In the genomic region with DNA sequence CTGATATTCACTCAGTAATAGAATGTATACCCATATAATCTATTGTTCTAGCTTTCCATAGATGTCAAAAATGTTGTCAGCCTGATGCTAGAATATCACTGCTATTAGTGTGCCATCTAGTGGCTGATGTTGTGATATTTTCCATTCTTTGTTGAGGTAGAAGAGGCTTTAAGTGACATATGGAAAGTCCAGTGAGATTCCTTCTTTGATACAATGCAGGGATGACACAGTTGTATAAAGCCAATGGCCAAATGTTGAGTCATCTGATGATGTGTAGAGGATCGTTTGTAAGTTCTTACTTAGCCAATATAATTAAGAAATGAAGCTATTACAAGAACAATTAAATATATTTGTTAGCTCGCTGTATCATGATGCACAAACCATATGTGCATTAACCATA, we compare ENCODE assay signal across 8 cellular contexts. TPM values are rescaled to one million over a fixed set of nuclear protein-coding genes. Genes with fewer than 3 reads are reported as not detected.
DNase-seq lines count a peak whose midpoint lies in the region; ATAC-seq, FAIRE-seq and TF ChIP-seq lines count a peak whose summit lies in the region.

No MANE protein-coding gene starts in this region.

- no peak overlapping the region for H3K4me3 ChIP-seq in MG63
- no peak overlapping the region for H3K4me3 ChIP-seq in RWPE2 (ENCODE audit: severe bottlenecking)
- H3K4me3 ChIP-seq in endothelial cell of umbilical vein (replicated peaks in 1 of 3; ENCODE audit: insufficient read depth in 1 of 3, low read depth in 1 of 3, low read length in 3 of 3), result no peak overlapping the region
- no peak overlapping the region for H3K4me3 ChIP-seq in naive thymus-derived CD4-positive, alpha-beta T cell (ENCODE audit: low read length)

- H3K9me3 Mint-ChIP-seq in naive thymus-derived CD4-positive, alpha-beta T cell, result no peaks in the 10 kb centered on the region

- no peaks in the 10 kb centered on the region for H3K36me3 Mint-ChIP-seq in naive thymus-derived CD4-positive, alpha-beta T cell

- H3K4me3 Mint-ChIP-seq in naive thymus-derived CD4-positive, alpha-beta T cell, result no peak overlapping the region

- no peak overlapping the region for H2AFZ ChIP-seq in endothelial cell of umbilical vein (ENCODE audit: low read depth, low read length)

- peaks cover 54% of the 10 kb centered on the region for H3K4me1 ChIP-seq in RWPE2 (ENCODE audit: insufficient read depth, poor library complexity, severe bottlenecking)
- H3K4me1 ChIP-seq in endothelial cell of umbilical vein (ENCODE audit: control insufficient read depth, extremely low read depth, insufficient read depth, low read length), result peaks cover 20% of the 10 kb centered on the region
- H3K4me1 ChIP-seq in naive thymus-derived CD4-positive, alpha-beta T cell (ENCODE audit: control insufficient read depth in 2 of 2, insufficient read depth in 2 of 2, low read length in 2 of 2), result no peaks in the 10 kb centered on the region

- H3K4me1 Mint-ChIP-seq in naive thymus-derived CD4-positive, alpha-beta T cell, result no peaks in the 10 kb centered on the region

- H3K27me3 ChIP-seq in MG63 (no peaks in the 10 kb centered on the region), RWPE2 (ENCODE audit: insufficient read depth, poor library complexity, severe bottlenecking) (no peaks in the 10 kb centered on the region), endothelial cell of umbilical vein (ENCODE audit: control insufficient read depth in 2 of 2, insufficient read depth in 2 of 2, low read length in 2 of 2) (no peaks in the 10 kb centered on the region)
- peaks cover 0 to 3% of the 10 kb centered on the region in 2 donors for H3K27me3 ChIP-seq in naive thymus-derived CD4-positive, alpha-beta T cell (ENCODE audit: control insufficient read depth in 2 of 2, insufficient read depth in 2 of 2, low read length in 2 of 2)

- CTCF ChIA-PET in endothelial cell of umbilical vein (lab: Charles Lee), result interaction anchor here (0.6 to 6.5 kb wide), 60 partner anchors 9 to 1259 kb away, joined by 3 to 85 read pairs (median 4); no protein-coding TSS in a partner anchor
- CTCF ChIA-PET in naive thymus-derived CD4-positive, alpha-beta T cell (lab: Charles Lee), result interaction anchor here (0.6 to 3.4 kb wide), 11 partner anchors 11 to 1259 kb away, joined by 3 to 21 read pairs (median 3); no protein-coding TSS in a partner anchor

- no peak for TF ChIP-seq POLR2A in endothelial cell of umbilical vein (IDR thresholded peaks at IDR 0.05; ENCODE audit: low read depth, low read length)

- no TSS peak for BruUV-seq in endothelial cell of umbilical vein (replicated peaks; lab: Mats Ljungman, UMichigan)

- no peaks in the 10 kb centered on the region for H4K20me1 ChIP-seq in endothelial cell of umbilical vein (replicated peaks; ENCODE audit: control insufficient read depth, extremely low read depth, insufficient read depth, low read length)

- no peak overlapping the region for H3K4me2 ChIP-seq in endothelial cell of umbilical vein (ENCODE audit: insufficient read depth, low read length)

- no peaks in the 10 kb centered on the region for H3K9me1 ChIP-seq in endothelial cell of umbilical vein (replicated peaks; ENCODE audit: control insufficient read depth, extremely low read depth, insufficient read depth, low read length)

- POLR2A ChIA-PET in endothelial cell of umbilical vein (lab: Charles Lee), result no interaction called here
- POLR2A ChIA-PET in naive thymus-derived CD4-positive, alpha-beta T cell (lab: Charles Lee), result interaction anchor here (0.6 to 1.3 kb wide), 2 partner anchors 171 to 896 kb away, joined by 3 to 4 read pairs; no protein-coding TSS in a partner anchor

- DNase-seq in Right ventricle myocardium superior, result no peak
- DNase-seq in Right ventricle myocardium inferior (ENCODE audit: missing footprints), result no peak
- DNase-seq in MG63, result peak; percentile 11
- no peak for DNase-seq in RWPE2 (ENCODE audit: low spot score)
- peak; percentile 91 for DNase-seq in endothelial cell of umbilical vein (ENCODE audit: low read depth, low spot score)
- peak in 7 of 9 donors; percentile 7 to 55 (median 51) for DNase-seq in naive thymus-derived CD4-positive, alpha-beta T cell

- peak; percentile 90 for TF ChIP-seq CTCF in RWPE2 (IDR thresholded peaks at IDR 0.05; ENCODE audit: poor library complexity, severe bottlenecking)
- TF ChIP-seq CTCF in endothelial cell of umbilical vein (IDR thresholded peaks at IDR 0.05; ENCODE audit: extremely low read depth in 1 of 2, insufficient read depth in 1 of 2, low read depth in 1 of 2, low read length in 2 of 2), result peak; percentile 32 to 38

- H3K27ac ChIP-seq in RWPE2 (ENCODE audit: poor library complexity, severe bottlenecking) (peak overlapping the region; percentile 84), endothelial cell of umbilical vein (ENCODE audit: insufficient read depth, low read depth, low read length) (no peak overlapping the region)
- H3K27ac ChIP-seq in naive thymus-derived CD4-positive, alpha-beta T cell (ENCODE audit: low read depth, low read length), result no peak overlapping the region

- peak; percentile 87 for FAIRE-seq in endothelial cell of umbilical vein (lab: Jason Lieb, UNC)

- H3K27me3 Mint-ChIP-seq in naive thymus-derived CD4-positive, alpha-beta T cell, result peaks cover 4 to 31% (median 10%) of the 10 kb centered on the region in 5 donors

- H3K36me3 ChIP-seq in MG63 (no peaks in the 10 kb centered on the region), RWPE2 (ENCODE audit: low read depth) (no peaks in the 10 kb centered on the region), endothelial cell of umbilical vein (ENCODE audit: control insufficient read depth in 2 of 2, extremely low read depth in 1 of 2, insufficient read depth in 2 of 2, low read length in 2 of 2) (no peaks in the 10 kb centered on the region)
- H3K36me3 ChIP-seq in naive thymus-derived CD4-positive, alpha-beta T cell (ENCODE audit: control insufficient read depth in 2 of 3, insufficient read depth in 3 of 3, low read length in 3 of 3), result no peaks in the 10 kb centered on the region

- dilution Hi-C loops in endothelial cell of umbilical vein (cut with MboI; ENCODE audit: extremely low pct_ligation_motif_present, low sequenced_read_pairs), result no loop called here

- H3K27ac Mint-ChIP-seq in naive thymus-derived CD4-positive, alpha-beta T cell, result no peak overlapping the region

- peak; percentile 56 for ATAC-seq in Right ventricle myocardium superior (ENCODE audit: poor library complexity)
- ATAC-seq in Right ventricle myocardium inferior, result no peak
- ATAC-seq in RWPE2 (ENCODE audit: low read depth), result peak; percentile 60
- ATAC-seq in naive thymus-derived CD4-positive, alpha-beta T cell, result peak; percentile 68
- ATAC-seq in GM19395 (IDR thresholded peaks at IDR 0.05; ENCODE audit: unreplicated experiment), result no peak
- ATAC-seq in GM21619 (IDR thresholded peaks at IDR 0.05; ENCODE audit: unreplicated experiment), result no peak

- no peak overlapping the region for H3K9ac ChIP-seq in endothelial cell of umbilical vein (replicated peaks; ENCODE audit: extremely low read depth, insufficient read depth, low read length)

- H3K79me2 ChIP-seq in endothelial cell of umbilical vein (ENCODE audit: control insufficient read depth, insufficient read depth, low read length), result no peaks in the 10 kb centered on the region

- peaks cover 3% of the 10 kb centered on the region for H3K9me3 ChIP-seq in MG63
- H3K9me3 ChIP-seq in RWPE2 (ENCODE audit: severe bottlenecking), result no peaks in the 10 kb centered on the region
- H3K9me3 ChIP-seq in endothelial cell of umbilical vein (replicated peaks; ENCODE audit: control insufficient read depth, insufficient read depth, low read length), result no peaks in the 10 kb centered on the region
- H3K9me3 ChIP-seq in naive thymus-derived CD4-positive, alpha-beta T cell (ENCODE audit: control insufficient read depth in 2 of 3, low read length in 3 of 3), result no peaks in the 10 kb centered on the region

- intact Hi-C loops in Right ventricle myocardium superior (cut with DNase I), result no loop called here
- intact Hi-C loops in Right ventricle myocardium inferior (cut with DNase I), result loop anchor here (5.0 to 10.0 kb wide), 2 partner anchors 76 to 679 kb away; no protein-coding TSS in a partner anchor
- intact Hi-C loops in endothelial cell of umbilical vein (cut with micrococcal nuclease), result loop anchor here (1.0 to 5.0 kb wide), 10 partner anchors 37 to 1029 kb away; a partner anchor contains a TSS
- intact Hi-C loops in naive thymus-derived CD4-positive, alpha-beta T cell (cut with micrococcal nuclease), result loop anchor here (1.0 to 10.0 kb wide), 6 partner anchors 344 to 1030 kb away; a partner anchor contains a TSS

TF ChIP-seq in endothelial cell of umbilical vein, 7 proteins besides CTCF, POLR2A, EP300 and RAD21 (continues in another document):
- TF ChIP-seq FOS (IDR thresholded peaks at IDR 0.05; ENCODE audit: borderline replicate concordance, insufficient read depth, low read length), result peak; percentile 59

RNA-seq across cellular contexts. Expression of a gene that starts 58.1 kb away (rescaled TPM):
- total RNA-seq in Right ventricle myocardium superior, result 0.67 TPM
- 0.89 TPM for total RNA-seq in Right ventricle myocardium inferior
- total RNA-seq in MG63 (2014; rRNA removed; shearing (Covaris generic); ENCODE audit: low replicate concordance), result not detected in 2 replicates
- 1.5 and 2.6 TPM in 2 replicates for total RNA-seq in endothelial cell of umbilical vein
- 1.7 TPM in 2 replicates for polyA plus RNA-seq in endothelial cell of umbilical vein
- polyA plus RNA-seq in endothelial cell of umbilical vein (2011; cell fraction: cytosol; rRNA removed), result 0.61 and 0.78 TPM in 2 replicates
- polyA plus RNA-seq in endothelial cell of umbilical vein (2011; cell fraction: nucleus; rRNA removed), result 2.5 and 2.7 TPM in 2 replicates
- 1.7 and 2.4 TPM in 2 replicates for polyA plus RNA-seq in endothelial cell of umbilical vein (2012)
- 0.49 and 1.4 TPM in 2 replicates for polyA minus RNA-seq in endothelial cell of umbilical vein
- 0.72 TPM for polyA minus RNA-seq in endothelial cell of umbilical vein (2011; cell fraction: cytosol; rRNA and poly(A)+ RNA removed)
- 1.2 and 1.4 TPM in 2 replicates for polyA minus RNA-seq in endothelial cell of umbilical vein (2011; cell fraction: nucleus; rRNA and poly(A)+ RNA removed)
- total RNA-seq in naive thymus-derived CD4-positive, alpha-beta T cell, result 10 to 100 TPM; 41.4 to 98.3 (median 70.0) TPM
- 100 to 1,000 TPM; 137 to 147 TPM for polyA plus RNA-seq in naive thymus-derived CD4-positive, alpha-beta T cell

RNA-seq across cellular contexts. Expression of a gene that starts 58.5 kb away (rescaled TPM):
- total RNA-seq in Right ventricle myocardium superior (2.0 TPM), Right ventricle myocardium inferior (2.7 TPM), endothelial cell of umbilical vein (7.5 and 8.7 TPM in 2 replicates)
- 6.3 and 10.5 TPM in 2 replicates for total RNA-seq in MG63 (2014; rRNA removed; shearing (Covaris generic); ENCODE audit: low replicate concordance)
- 4.1 and 5.4 TPM in 2 replicates for polyA plus RNA-seq in endothelial cell of umbilical vein
- 4.7 TPM in 2 replicates for polyA plus RNA-seq in endothelial cell of umbilical vein (2011; cell fraction: cytosol; rRNA removed)
- polyA plus RNA-seq in endothelial cell of umbilical vein (2011; cell fraction: nucleus; rRNA removed), result 14.5 and 19.4 TPM in 2 replicates
- 14.1 and 22.6 TPM in 2 replicates for polyA plus RNA-seq in endothelial cell of umbilical vein (2012)
- polyA minus RNA-seq in endothelial cell of umbilical vein, result 6.4 and 7.3 TPM in 2 replicates
- 2.5 TPM for polyA minus RNA-seq in endothelial cell of umbilical vein (2011; cell fraction: cytosol; rRNA and poly(A)+ RNA removed)
- polyA minus RNA-seq in endothelial cell of umbilical vein (2011; cell fraction: nucleus; rRNA and poly(A)+ RNA removed), result 4.4 and 7.6 TPM in 2 replicates
- total RNA-seq in naive thymus-derived CD4-positive, alpha-beta T cell, result 10 to 100 TPM in 4 of 5 experiments, 1 to 10 TPM in 1; 6.8 to 13.5 (median 12.8) TPM
- polyA plus RNA-seq in naive thymus-derived CD4-positive, alpha-beta T cell, result 10 to 100 TPM; 27.0 to 30.4 TPM

Comparison
In these comparisons a context has a peak if more than half of its experiments do, and no peak if none do; other contexts are left out.
1. ATAC-seq: peak in Right ventricle myocardium superior (single experiment), RWPE2 (single experiment) and naive thymus-derived CD4-positive, alpha-beta T cell (single experiment); none in Right ventricle myocardium inferior (single experiment), GM19395 (single experiment) and GM21619 (single experiment).
2. DNase-seq: peak in MG63 (single experiment), endothelial cell of umbilical vein (single experiment) and naive thymus-derived CD4-positive, alpha-beta T cell (7 of 9); none in Right ventricle myocardium superior (single experiment), Right ventricle myocardium inferior (single experiment) and RWPE2 (single experiment).
3. RNA of a gene that starts 58.1 kb away (total RNA-seq): 41.4 to 98.3 TPM in naive thymus-derived CD4-positive, alpha-beta T cell; 1.5 to 2.6 TPM in endothelial cell of umbilical vein, 0.89 TPM in Right ventricle myocardium inferior (single experiment), 0.67 TPM in Right ventricle myocardium superior (single experiment) and not detected in MG63; every median in the first group is over 10 times any median in the second.